8 cellular contexts compared by ENCODE assay signal in genomic region chr16:14628806-14629611, GRCh38.
DNase-seq lines count a peak whose midpoint lies in the region; ATAC-seq and TF ChIP-seq lines count a peak whose summit lies in the region.

No MANE protein-coding gene starts in this region.

- H3K27ac Mint-ChIP-seq in stimulated activated naive B cell treated with anti-CD40 and anti-IgM and Interleukin-4, amounts not matched to agents 10 μg/mL and 1 μg/mL and 100 μg/mL, for 72 hours, result peak overlapping the region; percentile 97

- peaks cover 7% of the 10 kb centered on the region for H3K36me3 ChIP-seq in iPS DF 6.9 (ENCODE audit: control insufficient read depth, insufficient read depth, low read length)

- peaks cover 22 to 33% of the 10 kb centered on the region in 2 donors for H3K36me3 Mint-ChIP-seq in stimulated activated naive B cell treated with anti-CD40 and anti-IgM and Interleukin-4, amounts not matched to agents 10 μg/mL and 1 μg/mL and 100 μg/mL, for 72 hours

- no peak overlapping the region for H3K27ac ChIP-seq in iPS DF 6.9 (ENCODE audit: low read length)

- DNase-seq in activated CD8-positive, alpha-beta memory T cell treated with anti-CD3 and anti-CD28 coated beads for 24 hours, result peak; percentile 32
- no peak for DNase-seq in activated CD8-positive, alpha-beta memory T cell treated with anti-CD3 and anti-CD28 coated beads, Interleukin-2, amount 50 U/mL, for 48 hours
- DNase-seq in iPS DF 6.9 (ENCODE audit: low read depth, low spot score) (no peak), HK-2 (ENCODE audit: unreplicated experiment) (no peak), HCEC 1CT (no peak)
- DNase-seq in stimulated activated naive B cell treated with anti-CD40 and anti-IgM and Interleukin-4, amounts not matched to agents 10 μg/mL and 1 μg/mL and 100 μg/mL, for 72 hours, result no peak
- no peak for DNase-seq in activated CD4-positive, CD25-positive, alpha-beta regulatory T cell treated with anti-CD3 and anti-CD28 coated beads, Interleukin-2, amount 50 U/mL, for 72 hours

- H3K4me3 Mint-ChIP-seq in stimulated activated naive B cell treated with anti-CD40 and anti-IgM and Interleukin-4, amounts not matched to agents 10 μg/mL and 1 μg/mL and 100 μg/mL, for 72 hours, result peak overlapping the region; percentile 95 to 98

- H3K4me3 ChIP-seq in WI38 (ENCODE audit: low read depth, low read length) (peak overlapping the region; percentile 89), iPS DF 6.9 (ENCODE audit: low read length) (peak overlapping the region; percentile 77; the same call in 1 of the 2 replicates)

- WGBS in iPS DF 6.9 (ENCODE audit: insufficient coverage, insufficient read length), result no CpG with 5 or more reads among the region's 12 CpGs

- H3K4me1 Mint-ChIP-seq in stimulated activated naive B cell treated with anti-CD40 and anti-IgM and Interleukin-4, amounts not matched to agents 10 μg/mL and 1 μg/mL and 100 μg/mL, for 72 hours, result peaks cover 17 to 33% of the 10 kb centered on the region in 2 donors

- no peak for ATAC-seq in stimulated activated naive B cell treated with anti-CD40 and anti-IgM and Interleukin-4, amounts not matched to agents 10 μg/mL and 1 μg/mL and 100 μg/mL, for 72 hours (replicated peaks)

- H3K4me1 ChIP-seq in iPS DF 6.9 (ENCODE audit: control insufficient read depth, insufficient read depth, low read length), result no peaks in the 10 kb centered on the region; the same call in 1 of the 2 replicates

- H3K27me3 ChIP-seq in iPS DF 6.9 (ENCODE audit: control insufficient read depth, insufficient read depth, low read length), result no peaks in the 10 kb centered on the region

- no peaks in the 10 kb centered on the region for H3K27me3 Mint-ChIP-seq in stimulated activated naive B cell treated with anti-CD40 and anti-IgM and Interleukin-4, amounts not matched to agents 10 μg/mL and 1 μg/mL and 100 μg/mL, for 72 hours

- no peak for TF ChIP-seq CTCF in WI38 (IDR thresholded peaks at IDR 0.05; ENCODE audit: low read depth, low read length)

- peaks cover 2 to 4% of the 10 kb centered on the region in 2 donors for H3K9me3 Mint-ChIP-seq in stimulated activated naive B cell treated with anti-CD40 and anti-IgM and Interleukin-4, amounts not matched to agents 10 μg/mL and 1 μg/mL and 100 μg/mL, for 72 hours

- no peaks in the 10 kb centered on the region for H3K9me3 ChIP-seq in iPS DF 6.9 (ENCODE audit: control insufficient read depth, insufficient read depth, low read length)
